In genomic region chr10:11225935-11226334, GRCh38 we compare ENCODE assay signal across 8 cellular contexts.
DNase-seq lines count a peak whose midpoint lies in the region; ATAC-seq, FAIRE-seq and TF ChIP-seq lines count a peak whose summit lies in the region.

No MANE protein-coding gene starts in this region.

- FAIRE-seq in D721Med (lab: Jason Lieb, UNC), result no peak

- DNase-seq in T follicular helper cell (ENCODE audit: low read depth) (peak; percentile 43), D721Med (ENCODE audit: insufficient read length, low spot score) (no peak), NK-92 (lab: John Stamatoyannopoulos, UW; ENCODE audit: unreplicated experiment) (no peak), NCI-H446 treated with DMSO at 0.1 percent for 48 hours (lab: John Stamatoyannopoulos, UW) (no peak)
- peak; percentile 77 for DNase-seq in stimulated activated CD8-positive, alpha-beta memory T cell treated with anti-CD3 and anti-CD28 coated beads, Interleukin-4, amount 100 ng/mL, for 48 hours

- ATAC-seq in GM18907 (IDR thresholded peaks at IDR 0.05; ENCODE audit: unreplicated experiment) (peak; percentile 63), HG02970 (IDR thresholded peaks at IDR 0.05; ENCODE audit: low FRiP score, unreplicated experiment) (peak; percentile 52), esophagus mucosa (peak; percentile 73)

- no peak for TF ChIP-seq CTCF in D721Med (IDR thresholded peaks at IDR 0.05; ENCODE audit: insufficient read depth, missing control alignments)

Comparison
In these comparisons a context has a peak if more than half of its experiments do, and no peak if none do; other contexts are left out.
1. DNase-seq: peak in T follicular helper cell (single experiment) and stimulated activated CD8-positive, alpha-beta memory T cell treated with anti-CD3 and anti-CD28 coated beads, Interleukin-4, amount 100 ng/mL, for 48 hours (single experiment); none in D721Med (single experiment), NK-92 (single experiment) and NCI-H446 treated with DMSO at 0.1 percent for 48 hours (single experiment).
2. Peak in every context shown above with its lines, with median percentiles within 50 percentile points of each other: ATAC-seq.